1 cellular context compared by ENCODE assay signal in the genomic region with DNA sequence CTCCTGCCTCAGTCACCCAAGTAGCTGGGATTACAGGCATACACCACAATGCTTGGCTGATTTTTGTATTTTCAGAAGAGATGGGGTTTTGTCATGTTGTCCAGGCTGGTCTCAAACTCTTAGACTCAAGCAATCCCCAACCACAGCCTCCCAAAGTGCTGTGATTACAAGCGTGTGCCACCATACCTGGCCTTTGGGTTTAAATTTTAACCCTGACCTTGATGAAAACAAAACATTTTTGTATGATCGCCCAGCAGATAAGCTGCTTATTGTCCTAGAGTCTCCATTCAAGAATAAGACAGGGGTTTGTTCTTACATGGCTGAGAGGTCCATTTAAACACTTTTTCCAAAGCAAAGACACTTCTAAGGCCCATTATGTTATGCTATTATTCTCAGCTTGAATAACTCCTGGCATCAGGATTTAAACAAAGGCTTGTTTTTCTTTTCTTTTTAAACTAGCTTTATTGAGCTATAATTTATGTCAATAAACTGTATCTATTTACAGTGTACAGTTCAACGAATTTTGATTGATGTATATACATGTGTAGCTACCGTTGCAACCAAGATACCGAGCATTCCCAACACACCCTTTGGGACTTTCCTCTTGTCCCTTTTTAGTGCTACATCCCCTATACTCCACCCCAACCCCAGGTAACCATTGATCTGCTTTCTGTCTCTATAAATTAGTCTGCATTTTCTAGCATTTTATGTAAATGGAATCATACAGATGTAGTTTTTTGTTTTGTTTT.
TF ChIP-seq lines count a peak whose summit lies in the region.

No MANE protein-coding gene starts in this region.

TF ChIP-seq in HepG2, 621 proteins besides CTCF, POLR2A, EP300 and RAD21:
- TF ChIP-seq HIVEP1 (CRISPR knock-in tag; IDR thresholded peaks at IDR 0.05) (no peak), RXRB (CRISPR knock-in tag; IDR thresholded peaks at IDR 0.05; ENCODE audit: borderline replicate concordance) (no peak), SOX6 (IDR thresholded peaks at IDR 0.05) (no peak), SOX6 (CRISPR knock-in tag; IDR thresholded peaks at IDR 0.05) (peak; percentile 79), HNF4A (CRISPR knock-in tag; IDR thresholded peaks at IDR 0.05) (no peak), IRF2 (CRISPR knock-in tag; IDR thresholded peaks at IDR 0.05) (no peak), FOXO1 (CRISPR knock-in tag; IDR thresholded peaks at IDR 0.05) (no peak), NBN (conservative IDR thresholded peaks at IDR 0.05) (no peak), KLF12 (CRISPR knock-in tag; IDR thresholded peaks at IDR 0.05; ENCODE audit: borderline replicate concordance) (no peak), ESRRA (CRISPR knock-in tag; IDR thresholded peaks at IDR 0.05; ENCODE audit: low read depth) (no peak), ZNF460 (CRISPR knock-in tag; IDR thresholded peaks at IDR 0.05; ENCODE audit: borderline replicate concordance) (peak; percentile 59; the same call in 1 of the 2 replicates), SOX13 (IDR thresholded peaks at IDR 0.05) (no peak; the same call in 1 of the 2 replicates), SOX13 (CRISPR knock-in tag; conservative IDR thresholded peaks at IDR 0.05 in 1 of 2, IDR thresholded peaks at IDR 0.05 in 1 of 2) (peak in 1 of 2 experiments; percentile 93; a peak in 2 of 4 replicates), DDIT3 (CRISPR knock-in tag; IDR thresholded peaks at IDR 0.05) (no peak), KLF16 (CRISPR knock-in tag; IDR thresholded peaks at IDR 0.05) (no peak), NAIF1 (CRISPR knock-in tag; IDR thresholded peaks at IDR 0.05; ENCODE audit: borderline replicate concordance) (no peak), NPAS2 (CRISPR knock-in tag; IDR thresholded peaks at IDR 0.05; ENCODE audit: borderline replicate concordance) (no peak), MTERF4 (CRISPR knock-in tag; IDR thresholded peaks at IDR 0.05) (no peak), ZNF607 (CRISPR knock-in tag; IDR thresholded peaks at IDR 0.05; ENCODE audit: borderline replicate concordance) (no peak), SOX5 (CRISPR knock-in tag; IDR thresholded peaks at IDR 0.05; ENCODE audit: borderline replicate concordance) (peak; percentile 89; the same call in 1 of the 2 replicates)
- TF ChIP-seq, protein P1, sequence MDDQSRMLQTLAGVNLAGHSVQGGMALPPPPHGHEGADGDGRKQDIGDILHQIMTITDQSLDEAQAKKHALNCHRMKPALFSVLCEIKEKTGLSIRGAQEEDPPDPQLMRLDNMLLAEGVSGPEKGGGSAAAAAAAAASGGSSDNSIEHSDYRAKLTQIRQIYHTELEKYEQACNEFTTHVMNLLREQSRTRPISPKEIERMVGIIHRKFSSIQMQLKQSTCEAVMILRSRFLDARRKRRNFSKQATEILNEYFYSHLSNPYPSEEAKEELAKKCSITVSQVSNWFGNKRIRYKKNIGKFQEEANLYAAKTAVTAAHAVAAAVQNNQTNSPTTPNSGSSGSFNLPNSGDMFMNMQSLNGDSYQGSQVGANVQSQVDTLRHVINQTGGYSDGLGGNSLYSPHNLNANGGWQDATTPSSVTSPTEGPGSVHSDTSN (CRISPR knock-in tag; IDR thresholded peaks at IDR 0.05; ENCODE audit: borderline replicate concordance): no peak
- TF ChIP-seq, protein P2, sequence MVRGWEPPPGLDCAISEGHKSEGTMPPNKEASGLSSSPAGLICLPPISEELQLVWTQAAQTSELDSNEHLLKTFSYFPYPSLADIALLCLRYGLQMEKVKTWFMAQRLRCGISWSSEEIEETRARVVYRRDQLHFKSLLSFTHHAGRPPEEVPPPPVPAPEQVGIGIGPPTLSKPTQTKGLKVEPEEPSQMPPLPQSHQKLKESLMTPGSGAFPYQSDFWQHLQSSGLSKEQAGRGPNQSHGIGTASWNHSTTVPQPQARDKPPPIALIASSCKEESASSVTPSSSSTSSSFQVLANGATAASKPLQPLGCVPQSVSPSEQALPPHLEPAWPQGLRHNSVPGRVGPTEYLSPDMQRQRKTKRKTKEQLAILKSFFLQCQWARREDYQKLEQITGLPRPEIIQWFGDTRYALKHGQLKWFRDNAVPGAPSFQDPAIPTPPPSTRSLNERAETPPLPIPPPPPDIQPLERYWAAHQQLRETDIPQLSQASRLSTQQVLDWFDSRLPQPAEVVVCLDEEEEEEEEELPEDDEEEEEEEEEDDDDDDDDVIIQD (CRISPR knock-in tag; IDR thresholded peaks at IDR 0.05; ENCODE audit: low read depth): no peak
